In genomic region chr12:630656-631632, GRCh38 we compare ENCODE assay signal across 9 cellular contexts. TPM values are rescaled to one million over a fixed set of nuclear protein-coding genes. Genes with fewer than 3 reads are reported as not detected.
DNase-seq lines count a peak whose midpoint lies in the region; ATAC-seq lines count a peak whose summit lies in the region.
"Had no signal": no experiment of that assay in that cellular context is flagged by ENCODE, and none has a peak within 500 bp of the region (broad histone marks: within the 10 kb centered on the region; RNA-seq: fewer than 3 reads in every experiment).

No MANE protein-coding gene starts in this region.

- H3K4me3 Mint-ChIP-seq in CD8-positive, alpha-beta memory T cell, result peak overlapping the region in 5 of 7 donors; percentile 85 to 96 (median 93)

- H3K27me3 ChIP-seq in CD8-positive, alpha-beta memory T cell (ENCODE audit: insufficient read depth, low read length, poor library complexity, severe bottlenecking), result no peaks in the 10 kb centered on the region
- H3K27me3 ChIP-seq in MG63, result no peaks in the 10 kb centered on the region

- H3K27me3 Mint-ChIP-seq in CD8-positive, alpha-beta memory T cell, result peaks cover 0 to 2% of the 10 kb centered on the region in 2 donors

- H3K27ac Mint-ChIP-seq in CD8-positive, alpha-beta memory T cell, result peak overlapping the region in 6 of 8 donors; percentile 89 to 98 (median 96)

- CTCF ChIA-PET in CD8-positive, alpha-beta memory T cell (lab: Charles Lee), result interaction anchor here (1.3 kb wide), 1 partner anchor 16 kb away, joined by 5 read pairs; no protein-coding TSS in a partner anchor

- H3K27ac ChIP-seq in CD8-positive, alpha-beta memory T cell (ENCODE audit: low read depth, low read length), result peak overlapping the region; percentile 47

- peak in 4 of 5 donors; percentile 67 to 79 (median 73) for DNase-seq in CD8-positive, alpha-beta memory T cell
- DNase-seq in MG63 (peak; percentile 60), left kidney (ENCODE audit: low read depth, low spot score) (peak; percentile 48), NCI-H1105 treated with DMSO at 0.1 percent for 48 hours (lab: John Stamatoyannopoulos, UW) (no peak), kidney tubule cell (ENCODE audit: low spot score) (no peak)
- DNase-seq in activated T-cell treated with anti-CD3 and anti-CD28 coated beads, Interleukin-2, amount 50 U/mL, for 1 hour, result peak; percentile 66
- DNase-seq in stimulated activated CD8-positive, alpha-beta memory T cell treated with anti-CD3 and anti-CD28 coated beads, Interleukin-15, amount 100 ng/mL, for 48 hours (ENCODE audit: low read depth in 2 of 2), result peak; percentile 59 to 63

- no peaks in the 10 kb centered on the region for H3K36me3 ChIP-seq in CD8-positive, alpha-beta memory T cell (ENCODE audit: insufficient read depth, low read length)
- H3K36me3 ChIP-seq in MG63, result no peaks in the 10 kb centered on the region

- H3K9me3 ChIP-seq in CD8-positive, alpha-beta memory T cell (ENCODE audit: low read length), result no peaks in the 10 kb centered on the region
- no peaks in the 10 kb centered on the region for H3K9me3 ChIP-seq in MG63

- H3K4me1 Mint-ChIP-seq in CD8-positive, alpha-beta memory T cell, result peaks cover 3 to 24% (median 22%) of the 10 kb centered on the region in 3 donors

- H3K4me1 ChIP-seq in CD8-positive, alpha-beta memory T cell (ENCODE audit: insufficient read depth, low read length), result no peaks in the 10 kb centered on the region

- H3K4me3 ChIP-seq in CD8-positive, alpha-beta memory T cell (ENCODE audit: low read length), result peak overlapping the region; percentile 47
- H3K4me3 ChIP-seq in MG63, result peak overlapping the region; percentile 30

- no peaks in the 10 kb centered on the region for H3K9me3 Mint-ChIP-seq in CD8-positive, alpha-beta memory T cell

- ATAC-seq in GM21529 (IDR thresholded peaks at IDR 0.05; ENCODE audit: unreplicated experiment), result peak; percentile 94

- peaks cover 0 to 3% (median 2%) of the 10 kb centered on the region in 3 donors for H3K36me3 Mint-ChIP-seq in CD8-positive, alpha-beta memory T cell

- POLR2A ChIA-PET in CD8-positive, alpha-beta memory T cell (lab: Charles Lee), result no interaction called here

RNA-seq across cellular contexts. Expression of gene NINJ2, which starts 32.3 kb away (rescaled TPM):
- total RNA-seq in CD8-positive, alpha-beta memory T cell, result 1 to 10 TPM; 3.3 to 4.2 TPM
- 47.1 TPM for polyA plus RNA-seq in CD8-positive, alpha-beta memory T cell
- total RNA-seq in MG63 (2014; rRNA removed; shearing (Covaris generic); ENCODE audit: low replicate concordance), result 3.1 TPM in 1 of 2 replicates, not detected in the other
- total RNA-seq: epithelial cell of proximal tubule had no signal

Comparison
In these comparisons a context has a peak if more than half of its experiments do, and no peak if none do; other contexts are left out.
1. DNase-seq: peak in CD8-positive, alpha-beta memory T cell (4 of 5), MG63 (single experiment), activated T-cell treated with anti-CD3 and anti-CD28 coated beads, Interleukin-2, amount 50 U/mL, for 1 hour (single experiment), left kidney (single experiment) and stimulated activated CD8-positive, alpha-beta memory T cell treated with anti-CD3 and anti-CD28 coated beads, Interleukin-15, amount 100 ng/mL, for 48 hours (2 of 2); none in NCI-H1105 treated with DMSO at 0.1 percent for 48 hours (single experiment) and kidney tubule cell (single experiment).